20 cellular contexts compared by ENCODE assay signal in genomic region chr13:110446570-110446880, GRCh38.
DNase-seq lines count a peak whose midpoint lies in the region; ATAC-seq, FAIRE-seq and TF ChIP-seq lines count a peak whose summit lies in the region.
"Had no signal": no experiment of that assay in that cellular context is flagged by ENCODE, and none has a peak within 500 bp of the region (broad histone marks: within the 10 kb centered on the region; RNA-seq: fewer than 3 reads in every experiment).

No MANE protein-coding gene starts in this region.

- CTCF ChIA-PET in PC-3 (lab: Charles Lee) (no interaction called here), T-cell (lab: Charles Lee) (interaction anchor here in 1 of 2 donors (0.6 kb wide), 1 partner anchor 115 kb away, joined by 3 read pairs; the partner anchor contains the start of gene RAB20)

- no peak for FAIRE-seq in urothelium cell line (lab: Jason Lieb, UNC)
- FAIRE-seq: A204.1, K562 had no signal

- POLR2A ChIA-PET in PC-3 (lab: Charles Lee; ENCODE audit: unreplicated experiment) (no interaction called here), T-cell (lab: Charles Lee) (interaction anchor here in 1 of 2 donors (0.6 kb wide), 1 partner anchor 117 kb away, joined by 3 read pairs; no protein-coding TSS in a partner anchor)

- peaks cover 32 to 43% of the 10 kb centered on the region in 2 donors for H3K27me3 Mint-ChIP-seq in T-cell

- H2AFZ ChIP-seq in PC-3 (ENCODE audit: low read length), result no peak overlapping the region
- H2AFZ ChIP-seq: GM23338 had no signal

- WGBS in gastroesophageal sphincter (ENCODE audit: low coverage in 1 of 2), 2 donors, result 55 to 59% methylated on average over 4 of the region's 4 CpGs
- WGBS in sigmoid colon, 2 donors, result 64 to 68% methylated on average over 4 of the region's 4 CpGs

- H4K20me1 ChIP-seq in BLaER1 (no peaks in the 10 kb centered on the region), PC-3 (ENCODE audit: low read length) (no peaks in the 10 kb centered on the region)

- no peak overlapping the region for H3K9ac ChIP-seq in BLaER1
- no peak overlapping the region for H3K9ac ChIP-seq in PC-3 (ENCODE audit: low read length)

- H3K36me3 ChIP-seq in BLaER1 (no peaks in the 10 kb centered on the region), PC-3 (ENCODE audit: low read depth, low read length) (no peaks in the 10 kb centered on the region; the same call in 1 of the 2 replicates), gastroesophageal sphincter (peaks cover 0 to 80% of the 10 kb centered on the region in 2 donors), sigmoid colon (peaks cover 6 to 77% (median 50%) of the 10 kb centered on the region in 4 donors)

- no peak overlapping the region for H3K27ac ChIP-seq in BLaER1
- no peak overlapping the region for H3K27ac ChIP-seq in PC-3 (ENCODE audit: low read length)
- H3K27ac ChIP-seq in gastroesophageal sphincter, result peak overlapping the region in 3 of 4 donors; percentile 72 to 80 (median 79)
- peak overlapping the region; percentile 65 to 98 (median 75) for H3K27ac ChIP-seq in sigmoid colon
- no peak overlapping the region for H3K27ac ChIP-seq in caudate nucleus (ENCODE audit: low read depth, low read length)
- H3K27ac ChIP-seq: HL-60 had no signal

- H3K79me2 ChIP-seq in PC-3 (ENCODE audit: low read length), result no peaks in the 10 kb centered on the region

- no TSS peak for BruUV-seq in PC-3 (replicated peaks; lab: Mats Ljungman, UMichigan)

- no peaks in the 10 kb centered on the region for H3K4me1 Mint-ChIP-seq in T-cell

- H3K4me3 ChIP-seq in BLaER1 (no peak overlapping the region), PC-3 (ENCODE audit: low read length) (no peak overlapping the region), gastroesophageal sphincter (no peak overlapping the region), sigmoid colon (no peak overlapping the region)
- H3K4me3 ChIP-seq: GM23338, K562 had no signal

- H3K4me1 ChIP-seq in BLaER1 (peaks cover 39% of the 10 kb centered on the region), PC-3 (ENCODE audit: insufficient read depth, low read length) (peaks cover 62% of the 10 kb centered on the region), gastroesophageal sphincter (peaks cover 0 to 49% (median 13%) of the 10 kb centered on the region in 3 donors), sigmoid colon (peaks cover 0 to 60% (median 48%) of the 10 kb centered on the region in 4 donors)

- TF ChIP-seq POLR2A in gastroesophageal sphincter (IDR thresholded peaks at IDR 0.05) (no peak), sigmoid colon (IDR thresholded peaks at IDR 0.05) (no peak)

- ATAC-seq in PC-3, result no peak
- no peak for ATAC-seq in gastroesophageal sphincter
- no peak for ATAC-seq in HG03025 (IDR thresholded peaks at IDR 0.05; ENCODE audit: low FRiP score, unreplicated experiment)
- ATAC-seq in T-cell (replicated peaks in 1 of 4), result no peak
- ATAC-seq: GM23338, K562, Right ventricle myocardium inferior had no signal

- H3K27me3 ChIP-seq in BLaER1, result no peaks in the 10 kb centered on the region
- H3K27me3 ChIP-seq in PC-3 (ENCODE audit: low read length), result no peaks in the 10 kb centered on the region
- H3K27me3 ChIP-seq in gastroesophageal sphincter, result no peaks in the 10 kb centered on the region
- H3K27me3 ChIP-seq in sigmoid colon, result no peaks in the 10 kb centered on the region

- H3K36me3 Mint-ChIP-seq in T-cell, result no peaks in the 10 kb centered on the region

- no peak for TF ChIP-seq EP300 in gastroesophageal sphincter (IDR thresholded peaks at IDR 0.05)
- TF ChIP-seq EP300 in sigmoid colon (IDR thresholded peaks at IDR 0.05), result no peak

- H3K4me2 ChIP-seq in BLaER1, result peak overlapping the region; percentile 54; the same call in 1 of the 2 replicates
- no peak overlapping the region for H3K4me2 ChIP-seq in PC-3 (ENCODE audit: low read length)
- H3K4me2 ChIP-seq: GM23338 had no signal

- peak; percentile 36 for DNase-seq in PC-3
- DNase-seq in sigmoid colon, result no peak
- no peak for DNase-seq in urothelium cell line (ENCODE audit: low spot score)
- no peak for DNase-seq in caudate nucleus (lab: John Stamatoyannopoulos, UW)
- no peak for DNase-seq in T-cell
- DNase-seq: CD4-positive, alpha-beta T cell; DMS79; NCI-H1092 treated with DMSO at 0.1 percent for 48 hours; NCI-H1694; NCI-H2107; NCI-H345; NCI-H69 had no signal

- intact Hi-C loops in PC-3 (cut with micrococcal nuclease) (no loop called here), sigmoid colon (cut with DNase I) (no loop called here)

- no peak overlapping the region for H3K4me3 Mint-ChIP-seq in T-cell
- H3K4me3 Mint-ChIP-seq: CD4-positive, alpha-beta T cell; GM23338 had no signal

- H3K27ac Mint-ChIP-seq in T-cell, result no peak overlapping the region
- H3K27ac Mint-ChIP-seq: CD4-positive, alpha-beta T cell; GM23338 had no signal

- no peaks in the 10 kb centered on the region for H3F3A ChIP-seq in PC-3 (ENCODE audit: low read length, unreplicated experiment)

- no peaks in the 10 kb centered on the region for H3K9me3 Mint-ChIP-seq in T-cell
- H3K9me3 Mint-ChIP-seq: CD4-positive, alpha-beta T cell; GM23338 had no signal

- H3K9me3 ChIP-seq in BLaER1 (no peaks in the 10 kb centered on the region), PC-3 (ENCODE audit: low read length) (no peaks in the 10 kb centered on the region), gastroesophageal sphincter (no peaks in the 10 kb centered on the region), sigmoid colon (no peaks in the 10 kb centered on the region)

- TF ChIP-seq CTCF in PC-3 (conservative IDR thresholded peaks at IDR 0.05; ENCODE audit: low read depth, low read length), result no peak
- TF ChIP-seq CTCF in gastroesophageal sphincter (IDR thresholded peaks at IDR 0.05), result no peak
- TF ChIP-seq CTCF in sigmoid colon (IDR thresholded peaks at IDR 0.05), result no peak

- H3K9me2 ChIP-seq in PC-3 (replicated peaks; ENCODE audit: low read length), result no peaks in the 10 kb centered on the region

Comparison
In these comparisons a context has a peak if more than half of its experiments do, and no peak if none do; other contexts are left out.
1. H3K27ac ChIP-seq: peak in gastroesophageal sphincter (3 of 4) and sigmoid colon (4 of 4); none in BLaER1 (single experiment), PC-3 (single experiment) and caudate nucleus (single experiment).